ENCODE assay signal across 1 cellular context in the genomic region with DNA sequence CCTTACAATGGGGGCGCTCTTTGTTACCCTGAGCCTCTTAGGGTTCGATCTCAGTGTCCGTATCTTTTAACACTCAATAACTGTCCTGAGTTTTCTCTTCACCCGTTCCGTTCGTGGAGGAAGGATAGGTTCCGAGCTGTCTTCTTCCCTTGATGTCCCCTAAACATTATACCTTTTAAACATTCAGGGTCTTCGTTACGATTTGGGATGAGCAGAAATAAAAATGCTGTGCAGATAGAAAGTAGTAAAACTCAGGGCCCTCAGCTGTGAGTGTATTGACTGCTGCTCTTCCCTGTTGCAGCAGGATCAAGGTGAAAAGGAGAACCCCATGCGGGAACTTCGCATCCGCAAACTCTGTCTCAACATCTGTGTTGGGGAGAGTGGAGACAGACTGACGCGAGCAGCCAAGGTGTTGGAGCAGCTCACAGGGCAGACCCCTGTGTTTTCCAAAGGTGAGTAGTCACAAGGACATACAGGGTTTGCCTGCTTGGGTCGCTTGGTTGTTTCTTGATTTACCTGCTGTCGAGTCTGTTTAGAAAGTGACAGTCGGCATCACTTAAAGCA.
A peak's percentile ranks its signal among the peaks of the same experiment; 100 is the strongest.
TF ChIP-seq lines count a peak whose summit lies in the region.

No MANE protein-coding gene starts in this region.

TF ChIP-seq in K562, 482 proteins besides CTCF, POLR2A, EP300 and RAD21 (continued from another document and continues in another):
- TF ChIP-seq, protein P1, sequence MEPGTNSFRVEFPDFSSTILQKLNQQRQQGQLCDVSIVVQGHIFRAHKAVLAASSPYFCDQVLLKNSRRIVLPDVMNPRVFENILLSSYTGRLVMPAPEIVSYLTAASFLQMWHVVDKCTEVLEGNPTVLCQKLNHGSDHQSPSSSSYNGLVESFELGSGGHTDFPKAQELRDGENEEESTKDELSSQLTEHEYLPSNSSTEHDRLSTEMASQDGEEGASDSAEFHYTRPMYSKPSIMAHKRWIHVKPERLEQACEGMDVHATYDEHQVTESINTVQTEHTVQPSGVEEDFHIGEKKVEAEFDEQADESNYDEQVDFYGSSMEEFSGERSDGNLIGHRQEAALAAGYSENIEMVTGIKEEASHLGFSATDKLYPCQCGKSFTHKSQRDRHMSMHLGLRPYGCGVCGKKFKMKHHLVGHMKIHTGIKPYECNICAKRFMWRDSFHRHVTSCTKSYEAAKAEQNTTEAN (CRISPR knock-in tag; IDR thresholded peaks at IDR 0.05), result 0 out of 2 replicates have a peak, but pooled peaks have one; percentile 46
- TF ChIP-seq, protein P2, sequence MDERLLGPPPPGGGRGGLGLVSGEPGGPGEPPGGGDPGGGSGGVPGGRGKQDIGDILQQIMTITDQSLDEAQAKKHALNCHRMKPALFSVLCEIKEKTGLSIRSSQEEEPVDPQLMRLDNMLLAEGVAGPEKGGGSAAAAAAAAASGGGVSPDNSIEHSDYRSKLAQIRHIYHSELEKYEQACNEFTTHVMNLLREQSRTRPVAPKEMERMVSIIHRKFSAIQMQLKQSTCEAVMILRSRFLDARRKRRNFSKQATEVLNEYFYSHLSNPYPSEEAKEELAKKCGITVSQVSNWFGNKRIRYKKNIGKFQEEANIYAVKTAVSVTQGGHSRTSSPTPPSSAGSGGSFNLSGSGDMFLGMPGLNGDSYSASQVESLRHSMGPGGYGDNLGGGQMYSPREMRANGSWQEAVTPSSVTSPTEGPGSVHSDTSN (CRISPR knock-in tag; IDR thresholded peaks at IDR 0.05; ENCODE audit: low read depth), result no peak
- TF ChIP-seq, protein P2 (tag; conservative IDR thresholded peaks at IDR 0.05; ENCODE audit: low read depth), result no peak
- no peak for TF ChIP-seq CBFA2T3 (IDR thresholded peaks at IDR 0.05)
- TF ChIP-seq, protein P3, sequence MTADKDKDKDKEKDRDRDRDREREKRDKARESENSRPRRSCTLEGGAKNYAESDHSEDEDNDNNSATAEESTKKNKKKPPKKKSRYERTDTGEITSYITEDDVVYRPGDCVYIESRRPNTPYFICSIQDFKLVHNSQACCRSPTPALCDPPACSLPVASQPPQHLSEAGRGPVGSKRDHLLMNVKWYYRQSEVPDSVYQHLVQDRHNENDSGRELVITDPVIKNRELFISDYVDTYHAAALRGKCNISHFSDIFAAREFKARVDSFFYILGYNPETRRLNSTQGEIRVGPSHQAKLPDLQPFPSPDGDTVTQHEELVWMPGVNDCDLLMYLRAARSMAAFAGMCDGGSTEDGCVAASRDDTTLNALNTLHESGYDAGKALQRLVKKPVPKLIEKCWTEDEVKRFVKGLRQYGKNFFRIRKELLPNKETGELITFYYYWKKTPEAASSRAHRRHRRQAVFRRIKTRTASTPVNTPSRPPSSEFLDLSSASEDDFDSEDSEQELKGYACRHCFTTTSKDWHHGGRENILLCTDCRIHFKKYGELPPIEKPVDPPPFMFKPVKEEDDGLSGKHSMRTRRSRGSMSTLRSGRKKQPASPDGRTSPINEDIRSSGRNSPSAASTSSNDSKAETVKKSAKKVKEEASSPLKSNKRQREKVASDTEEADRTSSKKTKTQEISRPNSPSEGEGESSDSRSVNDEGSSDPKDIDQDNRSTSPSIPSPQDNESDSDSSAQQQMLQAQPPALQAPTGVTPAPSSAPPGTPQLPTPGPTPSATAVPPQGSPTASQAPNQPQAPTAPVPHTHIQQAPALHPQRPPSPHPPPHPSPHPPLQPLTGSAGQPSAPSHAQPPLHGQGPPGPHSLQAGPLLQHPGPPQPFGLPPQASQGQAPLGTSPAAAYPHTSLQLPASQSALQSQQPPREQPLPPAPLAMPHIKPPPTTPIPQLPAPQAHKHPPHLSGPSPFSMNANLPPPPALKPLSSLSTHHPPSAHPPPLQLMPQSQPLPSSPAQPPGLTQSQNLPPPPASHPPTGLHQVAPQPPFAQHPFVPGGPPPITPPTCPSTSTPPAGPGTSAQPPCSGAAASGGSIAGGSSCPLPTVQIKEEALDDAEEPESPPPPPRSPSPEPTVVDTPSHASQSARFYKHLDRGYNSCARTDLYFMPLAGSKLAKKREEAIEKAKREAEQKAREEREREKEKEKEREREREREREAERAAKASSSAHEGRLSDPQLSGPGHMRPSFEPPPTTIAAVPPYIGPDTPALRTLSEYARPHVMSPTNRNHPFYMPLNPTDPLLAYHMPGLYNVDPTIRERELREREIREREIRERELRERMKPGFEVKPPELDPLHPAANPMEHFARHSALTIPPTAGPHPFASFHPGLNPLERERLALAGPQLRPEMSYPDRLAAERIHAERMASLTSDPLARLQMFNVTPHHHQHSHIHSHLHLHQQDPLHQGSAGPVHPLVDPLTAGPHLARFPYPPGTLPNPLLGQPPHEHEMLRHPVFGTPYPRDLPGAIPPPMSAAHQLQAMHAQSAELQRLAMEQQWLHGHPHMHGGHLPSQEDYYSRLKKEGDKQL (CRISPR knock-in tag; IDR thresholded peaks at IDR 0.05; ENCODE audit: borderline replicate concordance), result no peak
- TF ChIP-seq KLF16 (IDR thresholded peaks at IDR 0.05), result no peak
- no peak for TF ChIP-seq RAD51 (IDR thresholded peaks at IDR 0.05; ENCODE audit: borderline replicate concordance, low read depth)
- TF ChIP-seq ZNF79 (CRISPR knock-in tag; IDR thresholded peaks at IDR 0.05; ENCODE audit: low read depth), result no peak
- TF ChIP-seq, protein P4, sequence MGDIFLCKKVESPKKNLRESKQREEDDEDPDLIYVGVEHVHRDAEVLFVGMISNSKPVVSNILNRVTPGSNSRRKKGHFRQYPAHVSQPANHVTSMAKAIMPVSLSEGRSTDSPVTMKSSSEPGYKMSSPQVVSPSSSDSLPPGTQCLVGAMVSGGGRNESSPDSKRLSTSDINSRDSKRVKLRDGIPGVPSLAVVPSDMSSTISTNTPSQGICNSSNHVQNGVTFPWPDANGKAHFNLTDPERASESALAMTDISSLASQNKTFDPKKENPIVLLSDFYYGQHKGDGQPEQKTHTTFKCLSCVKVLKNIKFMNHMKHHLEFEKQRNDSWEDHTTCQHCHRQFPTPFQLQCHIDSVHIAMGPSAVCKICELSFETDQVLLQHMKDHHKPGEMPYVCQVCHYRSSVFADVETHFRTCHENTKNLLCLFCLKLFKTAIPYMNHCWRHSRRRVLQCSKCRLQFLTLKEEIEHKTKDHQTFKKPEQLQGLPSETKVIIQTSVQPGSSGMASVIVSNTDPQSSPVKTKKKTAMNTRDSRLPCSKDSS (IDR thresholded peaks at IDR 0.05; ENCODE audit: low read depth, partially characterized antibody), result no peak
- no peak for TF ChIP-seq SMARCB1 (IDR thresholded peaks at IDR 0.05; ENCODE audit: insufficient read length, low read depth)
- TF ChIP-seq POLR2AphosphoS5 (IDR thresholded peaks at IDR 0.05; ENCODE audit: control insufficient read depth, insufficient read depth, low read depth, low read length), result 0 out of 2 replicates have a peak, but pooled peaks have one; percentile 5
- TF ChIP-seq ZFX (CRISPR knock-in tag; IDR thresholded peaks at IDR 0.05), result no peak
- TF ChIP-seq, protein P5, sequence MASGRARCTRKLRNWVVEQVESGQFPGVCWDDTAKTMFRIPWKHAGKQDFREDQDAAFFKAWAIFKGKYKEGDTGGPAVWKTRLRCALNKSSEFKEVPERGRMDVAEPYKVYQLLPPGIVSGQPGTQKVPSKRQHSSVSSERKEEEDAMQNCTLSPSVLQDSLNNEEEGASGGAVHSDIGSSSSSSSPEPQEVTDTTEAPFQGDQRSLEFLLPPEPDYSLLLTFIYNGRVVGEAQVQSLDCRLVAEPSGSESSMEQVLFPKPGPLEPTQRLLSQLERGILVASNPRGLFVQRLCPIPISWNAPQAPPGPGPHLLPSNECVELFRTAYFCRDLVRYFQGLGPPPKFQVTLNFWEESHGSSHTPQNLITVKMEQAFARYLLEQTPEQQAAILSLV (tag; IDR thresholded peaks at IDR 0.05), result no peak
- TF ChIP-seq BMI1 (IDR thresholded peaks at IDR 0.05; ENCODE audit: low read length), result no peak
- peak; percentile 72 for TF ChIP-seq ZC3H4 (CRISPR knock-in tag; IDR thresholded peaks at IDR 0.05; ENCODE audit: borderline replicate concordance)
- no peak for TF ChIP-seq TEAD2 (tag; IDR thresholded peaks at IDR 0.05)
- TF ChIP-seq HMGN3 (IDR thresholded peaks at IDR 0.05; ENCODE audit: borderline replicate concordance, extremely low read depth, insufficient read length, low read depth, low read length), result no peak
- no peak for TF ChIP-seq RBM15 (IDR thresholded peaks at IDR 0.05; ENCODE audit: insufficient read depth, low read length)
- TF ChIP-seq, protein P6, sequence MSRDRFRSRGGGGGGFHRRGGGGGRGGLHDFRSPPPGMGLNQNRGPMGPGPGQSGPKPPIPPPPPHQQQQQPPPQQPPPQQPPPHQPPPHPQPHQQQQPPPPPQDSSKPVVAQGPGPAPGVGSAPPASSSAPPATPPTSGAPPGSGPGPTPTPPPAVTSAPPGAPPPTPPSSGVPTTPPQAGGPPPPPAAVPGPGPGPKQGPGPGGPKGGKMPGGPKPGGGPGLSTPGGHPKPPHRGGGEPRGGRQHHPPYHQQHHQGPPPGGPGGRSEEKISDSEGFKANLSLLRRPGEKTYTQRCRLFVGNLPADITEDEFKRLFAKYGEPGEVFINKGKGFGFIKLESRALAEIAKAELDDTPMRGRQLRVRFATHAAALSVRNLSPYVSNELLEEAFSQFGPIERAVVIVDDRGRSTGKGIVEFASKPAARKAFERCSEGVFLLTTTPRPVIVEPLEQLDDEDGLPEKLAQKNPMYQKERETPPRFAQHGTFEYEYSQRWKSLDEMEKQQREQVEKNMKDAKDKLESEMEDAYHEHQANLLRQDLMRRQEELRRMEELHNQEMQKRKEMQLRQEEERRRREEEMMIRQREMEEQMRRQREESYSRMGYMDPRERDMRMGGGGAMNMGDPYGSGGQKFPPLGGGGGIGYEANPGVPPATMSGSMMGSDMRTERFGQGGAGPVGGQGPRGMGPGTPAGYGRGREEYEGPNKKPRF (IDR thresholded peaks at IDR 0.05; ENCODE audit: low read depth, low read length), result no peak
- no peak for TF ChIP-seq NCOA2 (IDR thresholded peaks at IDR 0.05; ENCODE audit: partially characterized antibody in 2 of 2)
- TF ChIP-seq, protein P7, sequence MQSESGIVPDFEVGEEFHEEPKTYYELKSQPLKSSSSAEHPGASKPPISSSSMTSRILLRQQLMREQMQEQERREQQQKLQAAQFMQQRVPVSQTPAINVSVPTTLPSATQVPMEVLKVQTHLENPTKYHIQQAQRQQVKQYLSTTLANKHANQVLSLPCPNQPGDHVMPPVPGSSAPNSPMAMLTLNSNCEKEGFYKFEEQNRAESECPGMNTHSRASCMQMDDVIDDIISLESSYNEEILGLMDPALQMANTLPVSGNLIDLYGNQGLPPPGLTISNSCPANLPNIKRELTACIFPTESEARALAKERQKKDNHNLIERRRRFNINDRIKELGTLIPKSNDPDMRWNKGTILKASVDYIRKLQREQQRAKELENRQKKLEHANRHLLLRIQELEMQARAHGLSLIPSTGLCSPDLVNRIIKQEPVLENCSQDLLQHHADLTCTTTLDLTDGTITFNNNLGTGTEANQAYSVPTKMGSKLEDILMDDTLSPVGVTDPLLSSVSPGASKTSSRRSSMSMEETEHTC (IDR thresholded peaks at IDR 0.05), result no peak
- no peak for TF ChIP-seq CHD4 (IDR thresholded peaks at IDR 0.05; ENCODE audit: insufficient read depth, insufficient replicate concordance, low read depth, low read length, poor library complexity, severe bottlenecking)
- TF ChIP-seq, protein P8, sequence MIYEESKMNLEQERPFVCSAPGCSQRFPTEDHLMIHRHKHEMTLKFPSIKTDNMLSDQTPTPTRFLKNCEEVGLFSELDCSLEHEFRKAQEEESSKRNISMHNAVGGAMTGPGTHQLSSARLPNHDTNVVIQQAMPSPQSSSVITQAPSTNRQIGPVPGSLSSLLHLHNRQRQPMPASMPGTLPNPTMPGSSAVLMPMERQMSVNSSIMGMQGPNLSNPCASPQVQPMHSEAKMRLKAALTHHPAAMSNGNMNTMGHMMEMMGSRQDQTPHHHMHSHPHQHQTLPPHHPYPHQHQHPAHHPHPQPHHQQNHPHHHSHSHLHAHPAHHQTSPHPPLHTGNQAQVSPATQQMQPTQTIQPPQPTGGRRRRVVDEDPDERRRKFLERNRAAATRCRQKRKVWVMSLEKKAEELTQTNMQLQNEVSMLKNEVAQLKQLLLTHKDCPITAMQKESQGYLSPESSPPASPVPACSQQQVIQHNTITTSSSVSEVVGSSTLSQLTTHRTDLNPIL (CRISPR knock-in tag; IDR thresholded peaks at IDR 0.05), result no peak
- TF ChIP-seq BRCA1 (IDR thresholded peaks at IDR 0.05), result no peak
- TF ChIP-seq BRCA1 (CRISPR knock-in tag; IDR thresholded peaks at IDR 0.05), result no peak
- TF ChIP-seq COPS2 (conservative IDR thresholded peaks at IDR 0.05), result no peak
- TF ChIP-seq CBX3 (IDR thresholded peaks at IDR 0.05; ENCODE audit: borderline replicate concordance in 1 of 2, low read length in 2 of 2), result no peak
- peak; percentile 6; the same call in 1 of the 2 replicates for TF ChIP-seq GTF2E2 (tag; IDR thresholded peaks at IDR 0.05)
- TF ChIP-seq, protein P9, sequence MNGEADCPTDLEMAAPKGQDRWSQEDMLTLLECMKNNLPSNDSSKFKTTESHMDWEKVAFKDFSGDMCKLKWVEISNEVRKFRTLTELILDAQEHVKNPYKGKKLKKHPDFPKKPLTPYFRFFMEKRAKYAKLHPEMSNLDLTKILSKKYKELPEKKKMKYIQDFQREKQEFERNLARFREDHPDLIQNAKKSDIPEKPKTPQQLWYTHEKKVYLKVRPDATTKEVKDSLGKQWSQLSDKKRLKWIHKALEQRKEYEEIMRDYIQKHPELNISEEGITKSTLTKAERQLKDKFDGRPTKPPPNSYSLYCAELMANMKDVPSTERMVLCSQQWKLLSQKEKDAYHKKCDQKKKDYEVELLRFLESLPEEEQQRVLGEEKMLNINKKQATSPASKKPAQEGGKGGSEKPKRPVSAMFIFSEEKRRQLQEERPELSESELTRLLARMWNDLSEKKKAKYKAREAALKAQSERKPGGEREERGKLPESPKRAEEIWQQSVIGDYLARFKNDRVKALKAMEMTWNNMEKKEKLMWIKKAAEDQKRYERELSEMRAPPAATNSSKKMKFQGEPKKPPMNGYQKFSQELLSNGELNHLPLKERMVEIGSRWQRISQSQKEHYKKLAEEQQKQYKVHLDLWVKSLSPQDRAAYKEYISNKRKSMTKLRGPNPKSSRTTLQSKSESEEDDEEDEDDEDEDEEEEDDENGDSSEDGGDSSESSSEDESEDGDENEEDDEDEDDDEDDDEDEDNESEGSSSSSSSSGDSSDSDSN (IDR thresholded peaks at IDR 0.05; ENCODE audit: borderline replicate concordance in 1 of 2, low read depth in 2 of 2, low read length in 2 of 2), result no peak
- TF ChIP-seq MECOM (CRISPR knock-in tag; IDR thresholded peaks at IDR 0.05), result no peak
